ENCODE assay signal across 11 cellular contexts in genomic region chr6:15948930-15949900, GRCh38.
A peak's percentile ranks its signal among the peaks of the same experiment; 100 is the strongest.
DNase-seq lines count a peak whose midpoint lies in the region; FAIRE-seq and TF ChIP-seq lines count a peak whose summit lies in the region.
"Had no signal": no experiment of that assay in that cellular context is flagged by ENCODE, and none has a peak within 500 bp of the region (broad histone marks: within the 10 kb centered on the region; RNA-seq: fewer than 3 reads in every experiment).

No MANE protein-coding gene starts in this region.

- no peaks in the 10 kb centered on the region for H3K36me3 Mint-ChIP-seq in endodermal cell (ENCODE audit: low read depth)

- H3K36me3 ChIP-seq in endodermal cell (ENCODE audit: control insufficient read depth, insufficient read depth, low read length), result no peaks in the 10 kb centered on the region

- no peaks in the 10 kb centered on the region for H3K27me3 ChIP-seq in endodermal cell (ENCODE audit: control insufficient read depth, insufficient read depth, low read length, poor library complexity, severe bottlenecking)

- H3K4me3 ChIP-seq in endodermal cell (ENCODE audit: low read length) (peak overlapping the region; percentile 27), retinal pigment epithelial cell (ENCODE audit: low read length) (peak overlapping the region; percentile 8)

- DNase-seq in HTR-8/SVneo (ENCODE audit: insufficient read length, low spot score) (peak; percentile 27), NCI-H510A (lab: John Stamatoyannopoulos, UW) (peak; percentile 80), endodermal cell (peak; percentile 86), retinal pigment epithelial cell (ENCODE audit: low read depth) (peak; percentile 96), CD1c-positive myeloid dendritic cell (ENCODE audit: extremely low spot score) (no peak), NOMO-1 treated with DMSO at 0.1 percent for 48 hours (lab: John Stamatoyannopoulos, UW; ENCODE audit: unreplicated experiment) (no peak)
- DNase-seq in activated naive CD4-positive, alpha-beta T cell treated with Interleukin-2 at 50 U/mL for 16 hours, result no peak
- DNase-seq in activated CD4-positive, CD25-positive, alpha-beta regulatory T cell treated with anti-CD3 and anti-CD28 coated beads, Interleukin-2, amount 50 U/mL, for 72 hours, result no peak
- DNase-seq: activated B cell treated with CpG ODN at 0.5 μM for 24 hours had no signal

- peak overlapping the region; percentile 95 for H3K27ac Mint-ChIP-seq in endodermal cell
- H3K27ac Mint-ChIP-seq: activated B cell treated with CpG ODN at 0.5 μM for 24 hours had no signal

- TF ChIP-seq CTCF in endodermal cell (conservative IDR thresholded peaks at IDR 0.05), result no peak
- no peak for TF ChIP-seq CTCF in retinal pigment epithelial cell (conservative IDR thresholded peaks at IDR 0.05; ENCODE audit: low read depth, low read length)

- no peak overlapping the region for H3K4me3 Mint-ChIP-seq in endodermal cell
- H3K4me3 Mint-ChIP-seq: activated B cell treated with CpG ODN at 0.5 μM for 24 hours; central memory CD8-positive, alpha-beta T cell had no signal

- no peak for FAIRE-seq in HTR-8/SVneo (lab: Jason Lieb, UNC)

- peaks cover 46% of the 10 kb centered on the region for H3K4me1 Mint-ChIP-seq in endodermal cell
- H3K4me1 Mint-ChIP-seq: central memory CD8-positive, alpha-beta T cell had no signal

- peaks cover 8% of the 10 kb centered on the region for H3K4me1 ChIP-seq in endodermal cell (ENCODE audit: control insufficient read depth, insufficient read depth, low read length)

- H3K27ac ChIP-seq in endodermal cell (ENCODE audit: low read depth, low read length), result no peak overlapping the region
- H3K27ac ChIP-seq: KMS-11 had no signal

- WGBS in endodermal cell (ENCODE audit: insufficient coverage in 1 of 2, insufficient read length in 1 of 2), 2 experiments, result 32 to 45% methylated on average over 6 to 9 of the region's 10 CpGs

- H3K9me3 ChIP-seq in endodermal cell (ENCODE audit: control insufficient read depth, low read length), result no peaks in the 10 kb centered on the region

- H3K27me3 Mint-ChIP-seq in endodermal cell (ENCODE audit: insufficient read depth), result no peaks in the 10 kb centered on the region
- H3K27me3 Mint-ChIP-seq: activated B cell treated with CpG ODN at 0.5 μM for 24 hours; central memory CD8-positive, alpha-beta T cell had no signal

- H3K9me3 Mint-ChIP-seq in endodermal cell, result no peaks in the 10 kb centered on the region
- H3K9me3 Mint-ChIP-seq: activated B cell treated with CpG ODN at 0.5 μM for 24 hours; central memory CD8-positive, alpha-beta T cell had no signal

- H3K9ac ChIP-seq in endodermal cell (ENCODE audit: extremely low read depth, low read length, poor library complexity, severe bottlenecking), result no peak overlapping the region
- H3K9ac ChIP-seq: KMS-11 had no signal

Comparison
In these comparisons a context has a peak if more than half of its experiments do, and no peak if none do; other contexts are left out.
1. DNase-seq: peak in HTR-8/SVneo (single experiment), NCI-H510A (single experiment), endodermal cell (single experiment) and retinal pigment epithelial cell (single experiment); none in CD1c-positive myeloid dendritic cell (single experiment), activated naive CD4-positive, alpha-beta T cell treated with Interleukin-2 at 50 U/mL for 16 hours (single experiment), NOMO-1 treated with DMSO at 0.1 percent for 48 hours (single experiment) and activated CD4-positive, CD25-positive, alpha-beta regulatory T cell treated with anti-CD3 and anti-CD28 coated beads, Interleukin-2, amount 50 U/mL, for 72 hours (single experiment).